In the genomic region with DNA sequence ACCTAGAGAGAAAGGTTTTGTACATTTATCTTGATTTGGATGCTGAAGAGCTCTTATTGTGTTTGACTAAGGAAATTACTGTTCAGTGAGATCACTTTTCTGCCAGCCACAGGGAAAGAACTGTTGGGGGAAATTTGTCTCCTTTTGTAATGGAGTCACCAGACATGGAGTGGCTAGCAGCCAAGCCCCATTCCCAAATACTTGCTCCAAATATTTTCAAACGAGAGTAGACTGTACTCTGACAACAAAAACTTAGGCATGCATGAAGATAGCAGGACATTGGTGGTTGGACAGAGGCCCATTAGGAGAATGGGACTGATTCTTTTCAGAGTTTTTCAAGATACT, we compare ENCODE assay signal across 2 cellular contexts.
TF ChIP-seq lines count a peak whose summit lies in the region.

No MANE protein-coding gene starts in this region.

TF ChIP-seq in SK-N-SH, 30 proteins besides CTCF, POLR2A, EP300 and RAD21 (continued from another document and continues in another):
- TF ChIP-seq, protein P1, sequence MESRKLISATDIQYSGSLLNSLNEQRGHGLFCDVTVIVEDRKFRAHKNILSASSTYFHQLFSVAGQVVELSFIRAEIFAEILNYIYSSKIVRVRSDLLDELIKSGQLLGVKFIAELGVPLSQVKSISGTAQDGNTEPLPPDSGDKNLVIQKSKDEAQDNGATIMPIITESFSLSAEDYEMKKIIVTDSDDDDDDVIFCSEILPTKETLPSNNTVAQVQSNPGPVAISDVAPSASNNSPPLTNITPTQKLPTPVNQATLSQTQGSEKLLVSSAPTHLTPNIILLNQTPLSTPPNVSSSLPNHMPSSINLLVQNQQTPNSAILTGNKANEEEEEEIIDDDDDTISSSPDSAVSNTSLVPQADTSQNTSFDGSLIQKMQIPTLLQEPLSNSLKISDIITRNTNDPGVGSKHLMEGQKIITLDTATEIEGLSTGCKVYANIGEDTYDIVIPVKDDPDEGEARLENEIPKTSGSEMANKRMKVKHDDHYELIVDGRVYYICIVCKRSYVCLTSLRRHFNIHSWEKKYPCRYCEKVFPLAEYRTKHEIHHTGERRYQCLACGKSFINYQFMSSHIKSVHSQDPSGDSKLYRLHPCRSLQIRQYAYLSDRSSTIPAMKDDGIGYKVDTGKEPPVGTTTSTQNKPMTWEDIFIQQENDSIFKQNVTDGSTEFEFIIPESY (IDR thresholded peaks at IDR 0.05; ENCODE audit: borderline replicate concordance, low read depth), result peak; percentile 52; the same call in 1 of the 2 replicates
- no peak for TF ChIP-seq MXI1 (IDR thresholded peaks at IDR 0.05; ENCODE audit: low read depth, low read length)
- TF ChIP-seq, protein P2, sequence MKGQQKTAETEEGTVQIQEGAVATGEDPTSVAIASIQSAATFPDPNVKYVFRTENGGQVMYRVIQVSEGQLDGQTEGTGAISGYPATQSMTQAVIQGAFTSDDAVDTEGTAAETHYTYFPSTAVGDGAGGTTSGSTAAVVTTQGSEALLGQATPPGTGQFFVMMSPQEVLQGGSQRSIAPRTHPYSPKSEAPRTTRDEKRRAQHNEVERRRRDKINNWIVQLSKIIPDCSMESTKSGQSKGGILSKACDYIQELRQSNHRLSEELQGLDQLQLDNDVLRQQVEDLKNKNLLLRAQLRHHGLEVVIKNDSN (IDR thresholded peaks at IDR 0.05; ENCODE audit: borderline replicate concordance, low read depth), result no peak
- TF ChIP-seq, protein P3, sequence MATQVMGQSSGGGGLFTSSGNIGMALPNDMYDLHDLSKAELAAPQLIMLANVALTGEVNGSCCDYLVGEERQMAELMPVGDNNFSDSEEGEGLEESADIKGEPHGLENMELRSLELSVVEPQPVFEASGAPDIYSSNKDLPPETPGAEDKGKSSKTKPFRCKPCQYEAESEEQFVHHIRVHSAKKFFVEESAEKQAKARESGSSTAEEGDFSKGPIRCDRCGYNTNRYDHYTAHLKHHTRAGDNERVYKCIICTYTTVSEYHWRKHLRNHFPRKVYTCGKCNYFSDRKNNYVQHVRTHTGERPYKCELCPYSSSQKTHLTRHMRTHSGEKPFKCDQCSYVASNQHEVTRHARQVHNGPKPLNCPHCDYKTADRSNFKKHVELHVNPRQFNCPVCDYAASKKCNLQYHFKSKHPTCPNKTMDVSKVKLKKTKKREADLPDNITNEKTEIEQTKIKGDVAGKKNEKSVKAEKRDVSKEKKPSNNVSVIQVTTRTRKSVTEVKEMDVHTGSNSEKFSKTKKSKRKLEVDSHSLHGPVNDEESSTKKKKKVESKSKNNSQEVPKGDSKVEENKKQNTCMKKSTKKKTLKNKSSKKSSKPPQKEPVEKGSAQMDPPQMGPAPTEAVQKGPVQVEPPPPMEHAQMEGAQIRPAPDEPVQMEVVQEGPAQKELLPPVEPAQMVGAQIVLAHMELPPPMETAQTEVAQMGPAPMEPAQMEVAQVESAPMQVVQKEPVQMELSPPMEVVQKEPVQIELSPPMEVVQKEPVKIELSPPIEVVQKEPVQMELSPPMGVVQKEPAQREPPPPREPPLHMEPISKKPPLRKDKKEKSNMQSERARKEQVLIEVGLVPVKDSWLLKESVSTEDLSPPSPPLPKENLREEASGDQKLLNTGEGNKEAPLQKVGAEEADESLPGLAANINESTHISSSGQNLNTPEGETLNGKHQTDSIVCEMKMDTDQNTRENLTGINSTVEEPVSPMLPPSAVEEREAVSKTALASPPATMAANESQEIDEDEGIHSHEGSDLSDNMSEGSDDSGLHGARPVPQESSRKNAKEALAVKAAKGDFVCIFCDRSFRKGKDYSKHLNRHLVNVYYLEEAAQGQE (IDR thresholded peaks at IDR 0.05; ENCODE audit: low read depth, low read length), result 0 out of 2 replicates have a peak, but pooled peaks have one; percentile 52
- TF ChIP-seq TCF12 (IDR thresholded peaks at IDR 0.05), result peak; percentile 74
- no peak for TF ChIP-seq TAF1 (IDR thresholded peaks at IDR 0.05; ENCODE audit: borderline replicate concordance, low read depth, low read length)
- TF ChIP-seq, protein P4, sequence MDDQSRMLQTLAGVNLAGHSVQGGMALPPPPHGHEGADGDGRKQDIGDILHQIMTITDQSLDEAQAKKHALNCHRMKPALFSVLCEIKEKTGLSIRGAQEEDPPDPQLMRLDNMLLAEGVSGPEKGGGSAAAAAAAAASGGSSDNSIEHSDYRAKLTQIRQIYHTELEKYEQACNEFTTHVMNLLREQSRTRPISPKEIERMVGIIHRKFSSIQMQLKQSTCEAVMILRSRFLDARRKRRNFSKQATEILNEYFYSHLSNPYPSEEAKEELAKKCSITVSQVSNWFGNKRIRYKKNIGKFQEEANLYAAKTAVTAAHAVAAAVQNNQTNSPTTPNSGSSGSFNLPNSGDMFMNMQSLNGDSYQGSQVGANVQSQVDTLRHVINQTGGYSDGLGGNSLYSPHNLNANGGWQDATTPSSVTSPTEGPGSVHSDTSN (IDR thresholded peaks at IDR 0.05), result peak; percentile 52
- TF ChIP-seq RCOR1 (IDR thresholded peaks at IDR 0.05; ENCODE audit: low read length), result no peak
- TF ChIP-seq FOXJ3 (CRISPR knock-in tag; IDR thresholded peaks at IDR 0.05), result no peak
- TF ChIP-seq TEAD4 (IDR thresholded peaks at IDR 0.05; ENCODE audit: borderline replicate concordance, insufficient read depth), result peak; percentile 72; the same call in 1 of the 2 replicates
- no peak for TF ChIP-seq CHD2 (IDR thresholded peaks at IDR 0.05; ENCODE audit: low read length, partially characterized antibody)
- TF ChIP-seq YY1 (IDR thresholded peaks at IDR 0.05; ENCODE audit: low read depth), result 0 out of 2 replicates have a peak, but pooled peaks have one; percentile 27
- TF ChIP-seq SIN3A (IDR thresholded peaks at IDR 0.05; ENCODE audit: borderline replicate concordance, low read depth, low read length), result 0 out of 2 replicates have a peak, but pooled peaks have one; percentile 42
- peak; percentile 82 for TF ChIP-seq JUND (IDR thresholded peaks at IDR 0.05)
- TF ChIP-seq SMC3 (IDR thresholded peaks at IDR 0.05; ENCODE audit: low read depth, low read length), result no peak
- no peak for TF ChIP-seq EZH2phosphoT487 (IDR thresholded peaks at IDR 0.05; ENCODE audit: borderline replicate concordance, low read depth)
- peak; percentile 66; the same call in 1 of the 2 replicates for TF ChIP-seq FOSL2 (IDR thresholded peaks at IDR 0.05; ENCODE audit: borderline replicate concordance, low read depth)
- no peak; the same call in 1 of the 2 replicates for TF ChIP-seq POLR2AphosphoS5 (IDR thresholded peaks at IDR 0.05; ENCODE audit: low read depth, low read length)
- no peak for TF ChIP-seq GATA2 (CRISPR knock-in tag; IDR thresholded peaks at IDR 0.05)
- no peak for TF ChIP-seq NRF1 (IDR thresholded peaks at IDR 0.05; ENCODE audit: low read depth, low read length)
- no peak for TF ChIP-seq GABPA (IDR thresholded peaks at IDR 0.05; ENCODE audit: low read depth)
- no peak for TF ChIP-seq ELF1 (IDR thresholded peaks at IDR 0.05)
- TF ChIP-seq, protein P5, sequence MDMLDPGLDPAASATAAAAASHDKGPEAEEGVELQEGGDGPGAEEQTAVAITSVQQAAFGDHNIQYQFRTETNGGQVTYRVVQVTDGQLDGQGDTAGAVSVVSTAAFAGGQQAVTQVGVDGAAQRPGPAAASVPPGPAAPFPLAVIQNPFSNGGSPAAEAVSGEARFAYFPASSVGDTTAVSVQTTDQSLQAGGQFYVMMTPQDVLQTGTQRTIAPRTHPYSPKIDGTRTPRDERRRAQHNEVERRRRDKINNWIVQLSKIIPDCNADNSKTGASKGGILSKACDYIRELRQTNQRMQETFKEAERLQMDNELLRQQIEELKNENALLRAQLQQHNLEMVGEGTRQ (IDR thresholded peaks at IDR 0.05; ENCODE audit: borderline replicate concordance, low read depth, low read length), result no peak
- TF ChIP-seq NFIC (IDR thresholded peaks at IDR 0.05; ENCODE audit: borderline replicate concordance), result peak; percentile 83

TF ChIP-seq in WTC11, 78 proteins besides CTCF, POLR2A, EP300 and RAD21 (continued from another document):
- TF ChIP-seq ESRRA (CRISPR knock-in tag; IDR thresholded peaks at IDR 0.05; ENCODE audit: borderline replicate concordance) (no peak), FOXJ3 (CRISPR knock-in tag; IDR thresholded peaks at IDR 0.05; ENCODE audit: borderline replicate concordance) (no peak)
